8 cellular contexts compared by ENCODE assay signal in the genomic region with DNA sequence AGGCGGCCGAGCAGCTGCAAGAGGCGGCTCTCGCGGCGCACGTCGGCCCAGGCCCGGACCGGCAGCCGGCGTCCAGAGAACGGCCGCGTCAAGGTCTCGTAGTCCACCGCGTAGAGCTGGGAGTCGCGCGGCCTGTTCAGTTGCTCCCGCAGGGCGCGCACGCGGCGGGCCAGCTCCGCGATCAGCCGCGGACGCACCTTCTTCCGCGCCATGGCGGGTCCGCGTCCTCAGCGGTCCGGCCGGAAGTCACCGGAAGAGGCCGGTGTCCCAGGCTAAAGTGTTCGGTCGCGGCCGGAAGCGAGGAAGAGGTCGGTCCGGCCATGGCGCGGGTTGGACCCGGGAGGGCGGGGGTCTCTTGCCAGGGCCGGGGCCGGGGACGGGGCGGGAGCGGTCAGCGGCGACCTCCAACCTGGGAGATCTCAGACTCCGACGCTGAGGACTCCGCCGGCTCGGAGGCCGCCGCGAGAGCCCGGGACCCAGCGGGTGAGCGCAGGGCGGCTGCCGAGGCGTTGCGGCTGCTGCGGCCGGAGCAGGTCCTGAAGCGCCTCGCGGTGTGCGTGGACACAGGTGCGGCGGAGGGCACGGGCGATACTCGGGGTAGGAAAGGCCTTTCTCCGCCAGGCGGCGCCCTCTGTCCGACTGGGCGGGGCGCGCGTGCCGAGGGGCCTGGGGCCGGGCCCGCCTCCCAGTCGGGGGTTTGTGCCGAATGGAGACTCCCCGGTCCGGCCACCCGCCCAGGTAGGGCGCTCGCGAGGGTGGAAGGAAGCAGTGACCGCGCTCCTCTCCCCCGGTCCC. TPM values are rescaled to one million over a fixed set of nuclear protein-coding genes. Genes with fewer than 3 reads are reported as not detected.
DNase-seq lines count a peak whose midpoint lies in the region; ATAC-seq, FAIRE-seq and TF ChIP-seq lines count a peak whose summit lies in the region.

TSS of gene MRPS34 (minus strand) at position 227 of the 795 bp plus-strand sequence. CDS start at position 212, 15 bp downstream.

- FAIRE-seq in RCC 7860 (lab: Jason Lieb, UNC) = no peak

- POLR2A ChIA-PET in CD4-positive, alpha-beta memory T cell (lab: Charles Lee; ENCODE audit: partially characterized antibody) = interaction anchor here (0.8 to 11.4 kb wide), 12 partner anchors 7 to 1005 kb away, joined by 3 to 185 read pairs (median 4); partner anchors contain the start of genes FAHD1, HAGH, JPT2 and MAPK8IP3

- no peaks in the 10 kb centered on the region for H3K9me3 ChIP-seq in CD4-positive, alpha-beta memory T cell (ENCODE audit: control insufficient read depth in 1 of 2, low read length in 2 of 2)

- ATAC-seq in GM19468 (IDR thresholded peaks at IDR 0.05; ENCODE audit: extremely low read depth, unreplicated experiment) = peak; percentile 27
- ATAC-seq in natural killer cell = peak; percentile 65 to 80 (median 66)

- H3K27me3 Mint-ChIP-seq in CD4-positive, alpha-beta memory T cell = no peaks in the 10 kb centered on the region
- no peaks in the 10 kb centered on the region for H3K27me3 Mint-ChIP-seq in natural killer cell (ENCODE audit: low read depth in 2 of 2)

- no peaks in the 10 kb centered on the region for H3K27me3 ChIP-seq in CD4-positive, alpha-beta memory T cell (ENCODE audit: insufficient read depth, low read length)

- peaks cover 29% of the 10 kb centered on the region for H3K4me1 ChIP-seq in CD4-positive, alpha-beta memory T cell (ENCODE audit: insufficient read depth, low read length)

- H3K4me3 ChIP-seq in CD4-positive, alpha-beta memory T cell (ENCODE audit: low read length in 2 of 2) = peak within 1 kb of the TSS; percentile 45 to 88
- H3K4me3 ChIP-seq in fibroblast of mammary gland (ENCODE audit: control insufficient read depth, low read depth, low read length) = peak within 1 kb of the TSS; percentile 69

- CTCF ChIA-PET in CD4-positive, alpha-beta memory T cell (lab: Charles Lee; ENCODE audit: partially characterized antibody) = interaction anchor here (1.7 to 2.3 kb wide), 2 partner anchors 9 to 10 kb away, joined by 16 read pairs; partner anchors contain the start of genes NUBP2 and SPSB3

- peak; percentile 72 to 78 (median 74) for DNase-seq in CD4-positive, alpha-beta memory T cell
- DNase-seq in KG1 (lab: John Stamatoyannopoulos, UW) (peak; percentile 61), RCC 7860 (ENCODE audit: low spot score) (peak; percentile 73), fibroblast of mammary gland (ENCODE audit: low read depth) (peak; percentile 79), natural killer cell (peak; percentile 79)
- peak; percentile 53 to 72 for DNase-seq in activated T-helper 1 cell treated with anti-CD3 and anti-CD28 coated beads, Interleukin-2, amount 50 U/mL, for 16 hours (ENCODE audit: low read depth in 1 of 2, low spot score in 1 of 2)
- DNase-seq in stimulated activated naive CD4-positive, alpha-beta T cell (lab: John Stamatoyannopoulos, UW) = peak; percentile 42 to 80 (median 68)

- peaks cover 5% of the 10 kb centered on the region for H3K36me3 ChIP-seq in CD4-positive, alpha-beta memory T cell (ENCODE audit: insufficient read depth, low read length)

- intact Hi-C loops in CD4-positive, alpha-beta memory T cell (cut with micrococcal nuclease) = loop anchor here (1.0 to 5.0 kb wide), 4 partner anchors 9 to 759 kb away; partner anchors contain the start of genes CEMP1, FAHD1, HAGH and NUBP2
- intact Hi-C loops in natural killer cell (cut with micrococcal nuclease) = loop anchor here (1.0 to 10.0 kb wide), 3 partner anchors 9 to 379 kb away; partner anchors contain the start of genes NUBP2 and SPSB3

- peak within 1 kb of the TSS; percentile 72 for H3K27ac ChIP-seq in CD4-positive, alpha-beta memory T cell (ENCODE audit: low read depth, low read length)

- peaks cover under 1 to 19% of the 10 kb centered on the region in 2 donors for H3K36me3 Mint-ChIP-seq in CD4-positive, alpha-beta memory T cell
- H3K36me3 Mint-ChIP-seq in natural killer cell = no peaks in the 10 kb centered on the region

- H3K4me1 Mint-ChIP-seq in CD4-positive, alpha-beta memory T cell = peaks cover 11 to 32% (median 15%) of the 10 kb centered on the region in 4 donors
- H3K4me1 Mint-ChIP-seq in natural killer cell = peaks cover 14 to 21% of the 10 kb centered on the region in 2 donors

- peak within 1 kb of the TSS; percentile 90 to 97 (median 95) for H3K27ac Mint-ChIP-seq in CD4-positive, alpha-beta memory T cell
- H3K27ac Mint-ChIP-seq in natural killer cell = peak within 1 kb of the TSS; percentile 87 to 88

- H3K9me3 Mint-ChIP-seq in CD4-positive, alpha-beta memory T cell = no peaks in the 10 kb centered on the region
- H3K9me3 Mint-ChIP-seq in natural killer cell = no peaks in the 10 kb centered on the region

- peak within 1 kb of the TSS; percentile 85 to 98 (median 96) for H3K4me3 Mint-ChIP-seq in CD4-positive, alpha-beta memory T cell
- H3K4me3 Mint-ChIP-seq in natural killer cell = peak within 1 kb of the TSS; percentile 97

- TF ChIP-seq CTCF in fibroblast of mammary gland (conservative IDR thresholded peaks at IDR 0.05; ENCODE audit: control insufficient read depth, insufficient read depth, low read depth, low read length) (peak; percentile 38), natural killer cell (IDR thresholded peaks at IDR 0.05) (peak; percentile 92)

RNA-seq across cellular contexts. Expression of gene MRPS34, which starts in this region (rescaled TPM):
- 10 to 100 TPM; 57.6 to 67.3 TPM for total RNA-seq in CD4-positive, alpha-beta memory T cell
- polyA plus RNA-seq in CD4-positive, alpha-beta memory T cell = 100 to 1,000 TPM; 138 to 151 TPM
- 10 to 100 TPM; 26.5 to 42.0 (median 41.4) TPM for total RNA-seq in natural killer cell

Comparison
In these comparisons a context has a peak if more than half of its experiments do, and no peak if none do; other contexts are left out.
1. Peak in every context shown above with its lines: DNase-seq, ATAC-seq, H3K4me3 ChIP-seq and H3K27ac ChIP-seq.